8 cellular contexts compared by ENCODE assay signal in the genomic region with DNA sequence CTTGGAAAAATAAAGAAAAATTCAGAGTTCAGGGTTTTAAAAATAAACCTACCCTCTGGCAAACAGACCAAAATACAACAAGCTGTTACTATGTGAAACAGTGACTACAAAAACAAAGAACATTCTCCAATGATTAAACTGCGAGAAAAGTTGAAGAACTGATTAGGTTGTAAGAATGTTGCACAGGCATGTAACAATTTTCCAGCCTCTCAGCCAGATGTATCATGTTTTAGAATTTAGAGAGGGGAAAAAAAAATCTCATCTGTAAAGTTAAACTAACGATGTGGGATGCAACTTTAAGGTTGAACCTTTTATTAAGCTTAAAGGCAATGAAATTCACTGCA.
DNase-seq lines count a peak whose midpoint lies in the region; ATAC-seq and TF ChIP-seq lines count a peak whose summit lies in the region.

No MANE protein-coding gene starts in this region.

- H2AFZ ChIP-seq in parathyroid adenoma, result peak overlapping the region; percentile 48

- H3K27ac ChIP-seq in RWPE2 (ENCODE audit: poor library complexity, severe bottlenecking), result peak overlapping the region; percentile 62
- peak overlapping the region; percentile 76 for H3K27ac ChIP-seq in parathyroid adenoma
- H3K27ac ChIP-seq in substantia nigra (ENCODE audit: low read depth, low read length, poor library complexity, severe bottlenecking), result no peak overlapping the region

- peak overlapping the region in 6 of 7 donors; percentile 81 to 94 (median 90) for H3K27ac Mint-ChIP-seq in CD14-positive monocyte

- no peaks in the 10 kb centered on the region for H3K27me3 Mint-ChIP-seq in CD14-positive monocyte (ENCODE audit: low read depth in 3 of 3)

- H3K4me3 Mint-ChIP-seq in CD14-positive monocyte, result no peak overlapping the region

- H3K4me3 ChIP-seq in RWPE2 (ENCODE audit: severe bottlenecking) (no peak overlapping the region), fibroblast of the aortic adventitia (ENCODE audit: low read depth, low read length) (peak overlapping the region; percentile 6), parathyroid adenoma (ENCODE audit: low read depth, low read length) (no peak overlapping the region)

- H3K9me3 Mint-ChIP-seq in CD14-positive monocyte, result no peaks in the 10 kb centered on the region

- no peaks in the 10 kb centered on the region for H3K79me2 ChIP-seq in parathyroid adenoma

- intact Hi-C loops in CD14-positive monocyte (cut with micrococcal nuclease), result loop anchor here (5.0 to 10.0 kb wide), 3 partner anchors 41 to 99 kb away; partner anchors contain the start of gene MEF2C (in 1 of the 2)

- peak overlapping the region; percentile 48 for H3K4me2 ChIP-seq in parathyroid adenoma (ENCODE audit: low read length)

- ATAC-seq in RWPE2 (ENCODE audit: low read depth), result no peak
- no peak for ATAC-seq in GM19452 (IDR thresholded peaks at IDR 0.05; ENCODE audit: unreplicated experiment)
- ATAC-seq in HG02852 (IDR thresholded peaks at IDR 0.05; ENCODE audit: unreplicated experiment), result no peak

- H3K9me3 ChIP-seq in RWPE2 (ENCODE audit: severe bottlenecking) (no peaks in the 10 kb centered on the region), parathyroid adenoma (ENCODE audit: control insufficient read depth, low read length) (no peaks in the 10 kb centered on the region)

- H3K36me3 Mint-ChIP-seq in CD14-positive monocyte, result peaks cover 13 to 20% of the 10 kb centered on the region in 2 donors

- no peaks in the 10 kb centered on the region for H3K36me3 ChIP-seq in RWPE2 (ENCODE audit: low read depth)
- H3K36me3 ChIP-seq in parathyroid adenoma (ENCODE audit: control insufficient read depth, insufficient read depth, low read length), result no peaks in the 10 kb centered on the region

- no peak overlapping the region for H3K9ac ChIP-seq in parathyroid adenoma

- TF ChIP-seq CTCF in CD14-positive monocyte (IDR thresholded peaks at IDR 0.05) (no peak), RWPE2 (IDR thresholded peaks at IDR 0.05; ENCODE audit: poor library complexity, severe bottlenecking) (no peak), fibroblast of the aortic adventitia (IDR thresholded peaks at IDR 0.05; ENCODE audit: insufficient read depth, low read length) (no peak), parathyroid adenoma (IDR thresholded peaks at IDR 0.05) (no peak)

- DNase-seq in CD14-positive monocyte (ENCODE audit: low spot score) (no peak), RWPE2 (ENCODE audit: low spot score) (no peak), fibroblast of the aortic adventitia (ENCODE audit: low read depth) (no peak), amygdala (lab: John Stamatoyannopoulos, UW) (no peak), substantia nigra (lab: John Stamatoyannopoulos, UW) (no peak)

- peaks cover 37% of the 10 kb centered on the region for H3K4me1 Mint-ChIP-seq in CD14-positive monocyte

- no peaks in the 10 kb centered on the region for H3K27me3 ChIP-seq in RWPE2 (ENCODE audit: insufficient read depth, poor library complexity, severe bottlenecking)
- H3K27me3 ChIP-seq in parathyroid adenoma (ENCODE audit: control insufficient read depth, insufficient read depth, low read length), result no peaks in the 10 kb centered on the region

- H3K4me1 ChIP-seq in RWPE2 (ENCODE audit: insufficient read depth, poor library complexity, severe bottlenecking), result peaks cover 22% of the 10 kb centered on the region
- H3K4me1 ChIP-seq in parathyroid adenoma, result no peaks in the 10 kb centered on the region
